Comparison of ENCODE assay signal across 1 cellular context in the genomic region with DNA sequence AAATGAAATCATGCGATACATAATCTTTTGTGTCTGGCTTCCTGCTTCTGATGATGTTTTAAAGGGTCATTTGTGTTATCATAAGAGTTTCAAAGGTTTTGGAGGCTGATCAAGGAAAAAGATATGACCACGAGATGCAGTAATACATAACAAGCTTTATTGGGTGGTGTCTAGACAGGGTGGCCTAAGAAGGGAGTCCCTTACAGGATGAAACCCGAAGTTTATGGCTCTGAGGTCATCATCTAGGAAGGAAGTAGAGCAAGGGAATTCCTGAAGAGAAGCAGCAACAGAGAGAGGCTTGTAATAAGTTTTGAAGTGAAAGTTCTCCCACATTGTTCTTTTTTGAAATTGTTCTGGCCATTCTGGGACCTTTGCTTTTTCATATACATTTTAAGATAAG.
TF ChIP-seq lines count a peak whose summit lies in the region.

No MANE protein-coding gene starts in this region.

TF ChIP-seq in GM23338, 12 proteins besides CTCF, POLR2A, EP300 and RAD21:
- TF ChIP-seq EZH2 (IDR thresholded peaks at IDR 0.05; ENCODE audit: low read depth, unreplicated experiment) (no peak), JUNB (IDR thresholded peaks at IDR 0.05; ENCODE audit: unreplicated experiment) (no peak), NANOG (IDR thresholded peaks at IDR 0.05; ENCODE audit: borderline replicate concordance) (no peak), ZNF114 (CRISPR knock-in tag; IDR thresholded peaks at IDR 0.05) (no peak), ZNF331 (CRISPR knock-in tag; IDR thresholded peaks at IDR 0.05; ENCODE audit: low read depth) (no peak), ETS1 (IDR thresholded peaks at IDR 0.05) (no peak), EZH2phosphoT487 (IDR thresholded peaks at IDR 0.05; ENCODE audit: unreplicated experiment) (no peak), ZNF462 (CRISPR knock-in tag; IDR thresholded peaks at IDR 0.05) (no peak), CREB1 (CRISPR knock-in tag; IDR thresholded peaks at IDR 0.05; ENCODE audit: low read depth) (no peak), STAT1 (IDR thresholded peaks at IDR 0.05; ENCODE audit: unreplicated experiment) (no peak), POLR2AphosphoS5 (IDR thresholded peaks at IDR 0.05; ENCODE audit: low read depth) (no peak)
- TF ChIP-seq, protein P1, sequence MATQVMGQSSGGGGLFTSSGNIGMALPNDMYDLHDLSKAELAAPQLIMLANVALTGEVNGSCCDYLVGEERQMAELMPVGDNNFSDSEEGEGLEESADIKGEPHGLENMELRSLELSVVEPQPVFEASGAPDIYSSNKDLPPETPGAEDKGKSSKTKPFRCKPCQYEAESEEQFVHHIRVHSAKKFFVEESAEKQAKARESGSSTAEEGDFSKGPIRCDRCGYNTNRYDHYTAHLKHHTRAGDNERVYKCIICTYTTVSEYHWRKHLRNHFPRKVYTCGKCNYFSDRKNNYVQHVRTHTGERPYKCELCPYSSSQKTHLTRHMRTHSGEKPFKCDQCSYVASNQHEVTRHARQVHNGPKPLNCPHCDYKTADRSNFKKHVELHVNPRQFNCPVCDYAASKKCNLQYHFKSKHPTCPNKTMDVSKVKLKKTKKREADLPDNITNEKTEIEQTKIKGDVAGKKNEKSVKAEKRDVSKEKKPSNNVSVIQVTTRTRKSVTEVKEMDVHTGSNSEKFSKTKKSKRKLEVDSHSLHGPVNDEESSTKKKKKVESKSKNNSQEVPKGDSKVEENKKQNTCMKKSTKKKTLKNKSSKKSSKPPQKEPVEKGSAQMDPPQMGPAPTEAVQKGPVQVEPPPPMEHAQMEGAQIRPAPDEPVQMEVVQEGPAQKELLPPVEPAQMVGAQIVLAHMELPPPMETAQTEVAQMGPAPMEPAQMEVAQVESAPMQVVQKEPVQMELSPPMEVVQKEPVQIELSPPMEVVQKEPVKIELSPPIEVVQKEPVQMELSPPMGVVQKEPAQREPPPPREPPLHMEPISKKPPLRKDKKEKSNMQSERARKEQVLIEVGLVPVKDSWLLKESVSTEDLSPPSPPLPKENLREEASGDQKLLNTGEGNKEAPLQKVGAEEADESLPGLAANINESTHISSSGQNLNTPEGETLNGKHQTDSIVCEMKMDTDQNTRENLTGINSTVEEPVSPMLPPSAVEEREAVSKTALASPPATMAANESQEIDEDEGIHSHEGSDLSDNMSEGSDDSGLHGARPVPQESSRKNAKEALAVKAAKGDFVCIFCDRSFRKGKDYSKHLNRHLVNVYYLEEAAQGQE (IDR thresholded peaks at IDR 0.05; ENCODE audit: unreplicated experiment) = no peak
